ENCODE assay signal across 19 cellular contexts in genomic region chr1:222326004-222326709, GRCh38.
"Had no signal": no experiment of that assay in that cellular context is flagged by ENCODE, and none has a peak within 500 bp of the region (broad histone marks: within the 10 kb centered on the region; RNA-seq: fewer than 3 reads in every experiment).

No MANE protein-coding gene starts in this region.

- H3K4me1 Mint-ChIP-seq: activated naive CD8-positive, alpha-beta T cell treated with anti-CD3 and anti-CD28 coated beads for 36 hours; nephron had no signal

- H3K4me3 Mint-ChIP-seq: activated CD8-positive, alpha-beta T cell treated with anti-CD3 and anti-CD28 coated beads, Interleukin-2, amount 10 ng/mL, durations not matched to agents 7 days and 5 days; activated naive CD8-positive, alpha-beta T cell treated with anti-CD3 and anti-CD28 coated beads for 36 hours; effector memory CD8-positive, alpha-beta T cell; nephron had no signal

- H3K4me1 ChIP-seq: colonic mucosa, gastrocnemius medialis, pancreas, psoas muscle had no signal

- H3K27ac ChIP-seq: colonic mucosa, dorsolateral prefrontal cortex, gastrocnemius medialis, pancreas, psoas muscle had no signal

- H3K27me3 ChIP-seq: colonic mucosa, gastrocnemius medialis, pancreas, transverse colon had no signal

- H3K27me3 Mint-ChIP-seq: activated naive CD8-positive, alpha-beta T cell treated with anti-CD3 and anti-CD28 coated beads for 36 hours; effector memory CD8-positive, alpha-beta T cell had no signal

- H3K27ac Mint-ChIP-seq: activated CD8-positive, alpha-beta T cell treated with anti-CD3 and anti-CD28 coated beads, Interleukin-2, amount 10 ng/mL, durations not matched to agents 7 days and 5 days; activated naive CD8-positive, alpha-beta T cell treated with anti-CD3 and anti-CD28 coated beads for 36 hours; activated T-helper 2 cell treated with anti-CD3 and anti-CD28 coated beads, Interferon-gamma antibody, Interleukin-2, Interleukin-4, amounts not matched to agents 10 μg/mL and 5 μg/mL and 100 μg/mL, durations not matched to agents 14 hours and 24 hours and 36 hours; effector memory CD8-positive, alpha-beta T cell; nephron had no signal

- H3K9me3 Mint-ChIP-seq: activated T-helper 2 cell treated with anti-CD3 and anti-CD28 coated beads, Interferon-gamma antibody, Interleukin-2, Interleukin-4, amounts not matched to agents 10 μg/mL and 5 μg/mL and 100 μg/mL, durations not matched to agents 14 hours and 24 hours and 36 hours; effector memory CD8-positive, alpha-beta T cell; nephron had no signal

- H3K9me3 ChIP-seq: colonic mucosa, gastrocnemius medialis, pancreas, psoas muscle, transverse colon had no signal

- H3K4me3 ChIP-seq: colonic mucosa, dorsolateral prefrontal cortex, gastrocnemius medialis, pancreas, psoas muscle, transverse colon had no signal

- DNase-seq: activated CD4-positive, alpha-beta T cell treated with anti-CD3 and anti-CD28 coated beads, Interleukin-2, amount 50 U/mL, for 1 hour; activated CD8-positive, alpha-beta T cell treated with anti-CD3 and anti-CD28 coated beads, Interleukin-2, amount 10 ng/mL, durations not matched to agents 7 days and 5 days; activated naive CD4-positive, alpha-beta T cell treated with Interleukin-2 at 50 U/mL for 16 hours; activated naive CD8-positive, alpha-beta T cell treated with anti-CD3 and anti-CD28 coated beads for 36 hours; amniotic stem cell; colonic mucosa; dorsolateral prefrontal cortex; effector memory CD8-positive, alpha-beta T cell; gastrocnemius medialis; hypothalamus; midbrain; pancreas; psoas muscle; right cardiac atrium; stimulated activated CD4-positive, alpha-beta T cell treated with anti-CD3 and anti-CD28 coated beads, Interleukin-4, amount 100 ng/mL, for 24 hours; T-helper 1 cell; transverse colon had no signal

- H3K36me3 ChIP-seq: colonic mucosa, gastrocnemius medialis, pancreas, transverse colon had no signal
